ENCODE assay signal across 14 cellular contexts in the genomic region with DNA sequence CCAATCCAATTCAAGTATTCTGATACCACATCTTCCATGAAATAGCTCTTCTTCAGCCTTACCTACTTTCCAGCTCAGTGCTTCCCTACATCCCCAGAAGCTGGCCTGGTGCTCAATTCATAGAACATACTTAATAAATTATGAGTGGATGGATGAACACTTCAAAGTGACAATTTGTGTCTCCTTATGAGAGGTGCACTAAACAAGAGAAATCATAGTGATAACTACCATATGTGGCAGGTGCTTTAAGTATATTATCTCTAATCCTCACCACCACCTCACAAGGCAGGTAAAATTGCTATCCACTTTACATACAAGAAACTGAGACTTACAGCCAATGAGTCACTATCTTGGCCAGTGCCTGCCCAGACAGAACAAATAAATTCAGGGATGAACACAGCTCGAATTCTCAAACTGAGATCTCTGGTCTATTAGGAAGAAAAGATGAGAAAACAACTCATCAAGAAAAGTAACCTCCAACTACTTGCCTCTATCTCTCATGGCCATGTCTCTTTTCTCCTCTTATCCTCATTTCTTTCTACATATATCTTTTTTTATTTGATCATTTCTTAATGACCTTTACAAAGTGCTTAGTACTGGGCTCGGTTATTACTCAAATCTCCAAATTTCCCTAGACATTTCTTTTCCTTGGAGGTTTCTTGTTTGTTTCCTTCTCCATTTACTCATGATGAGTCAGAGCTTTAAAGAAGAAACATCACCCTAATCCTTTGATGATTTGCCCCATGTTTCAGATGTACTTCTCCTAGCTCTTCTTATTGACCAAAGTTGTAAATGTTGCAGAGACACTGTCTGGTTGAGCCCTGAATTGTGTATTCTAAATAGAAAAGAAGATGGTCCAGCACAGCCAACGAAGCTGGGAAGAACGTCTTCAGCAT.
"Had no signal": no experiment of that assay in that cellular context is flagged by ENCODE, and none has a peak within 500 bp of the region (broad histone marks: within the 10 kb centered on the region; RNA-seq: fewer than 3 reads in every experiment).

No MANE protein-coding gene starts in this region.

- H3K4me3 ChIP-seq: ascending aorta, lower lobe of right lung, sigmoid colon, thoracic aorta, upper lobe of right lung had no signal

- H3K36me3 ChIP-seq: ascending aorta, lower lobe of right lung, sigmoid colon, thoracic aorta, upper lobe of right lung had no signal

- H3K27me3 ChIP-seq: ascending aorta, sigmoid colon, upper lobe of right lung had no signal

- ATAC-seq: activated T-cell treated with anti-CD3 and anti-CD28 coated beads, Interleukin-2, amount 50 U/mL, for 72 hours; left cardiac atrium; lower lobe of right lung; natural killer cell treated with Interleukin-12 subunit alpha and Interleukin-12 subunit beta and Interleukin-15 and Interleukin-18, amount 100 ng/mL, for 72 hours; stimulated activated naive B cell treated with anti-CD40 and anti-IgM and Interleukin-4, amounts not matched to agents 10 μg/mL and 1 μg/mL and 100 μg/mL, for 72 hours; upper lobe of right lung had no signal

- DNase-seq: activated gamma-delta T cell; activated T-cell treated with anti-CD3 and anti-CD28 coated beads, Interleukin-2, amount 50 U/mL, for 72 hours; cerebellar nuclear complex; cortex of kidney; left cardiac atrium; lower lobe of right lung; sigmoid colon; stimulated activated naive B cell treated with anti-CD40 and anti-IgM and Interleukin-4, amounts not matched to agents 10 μg/mL and 1 μg/mL and 100 μg/mL, for 72 hours; T1000; upper lobe of right lung had no signal

- H3K27ac ChIP-seq: ascending aorta, lower lobe of right lung, parathyroid adenoma, sigmoid colon, thoracic aorta, upper lobe of right lung had no signal

- H3K4me1 ChIP-seq: ascending aorta, lower lobe of right lung, parathyroid adenoma, sigmoid colon, upper lobe of right lung had no signal

- H3K9me3 ChIP-seq: ascending aorta, lower lobe of right lung, sigmoid colon, thoracic aorta, upper lobe of right lung had no signal
